In genomic region chr17:79258843-79259242, GRCh38 we compare ENCODE assay signal across 2 cellular contexts.
TF ChIP-seq lines count a peak whose summit lies in the region.

No MANE protein-coding gene starts in this region.

TF ChIP-seq in SK-N-SH, 30 proteins besides CTCF, POLR2A, EP300 and RAD21 (continued from another document):
- TF ChIP-seq IRF3 (IDR thresholded peaks at IDR 0.05; ENCODE audit: low read depth, low read length) (no peak), PBX3 (IDR thresholded peaks at IDR 0.05) (no peak), ELF1 (IDR thresholded peaks at IDR 0.05) (no peak), MXI1 (IDR thresholded peaks at IDR 0.05; ENCODE audit: low read depth, low read length) (peak; percentile 49; the same call in 1 of the 2 replicates)

TF ChIP-seq in SK-N-SH treated with all-trans-retinoic acid at 6 μM for 48 hours, 23 proteins besides CTCF, POLR2A, EP300 and RAD21 (continued from another document):
- TF ChIP-seq POU6F1 (CRISPR knock-in tag; IDR thresholded peaks at IDR 0.05; ENCODE audit: borderline replicate concordance, low read depth) (no peak), ZFP3 (CRISPR knock-in tag; IDR thresholded peaks at IDR 0.05) (no peak), CSRNP3 (CRISPR knock-in tag; IDR thresholded peaks at IDR 0.05) (no peak), PATZ1 (CRISPR knock-in tag; IDR thresholded peaks at IDR 0.05; ENCODE audit: borderline replicate concordance) (no peak), CSDC2 (CRISPR knock-in tag; IDR thresholded peaks at IDR 0.05) (no peak), GLIS3 (CRISPR knock-in tag; IDR thresholded peaks at IDR 0.05) (no peak), ISL1 (CRISPR knock-in tag; IDR thresholded peaks at IDR 0.05) (no peak), CREB5 (CRISPR knock-in tag; IDR thresholded peaks at IDR 0.05; ENCODE audit: low read depth) (no peak), ZNF565 (CRISPR knock-in tag; conservative IDR thresholded peaks at IDR 0.05; ENCODE audit: low read depth) (no peak), SNAI2 (CRISPR knock-in tag; IDR thresholded peaks at IDR 0.05) (no peak)
